Comparison of ENCODE assay signal across 9 cellular contexts in the genomic region with DNA sequence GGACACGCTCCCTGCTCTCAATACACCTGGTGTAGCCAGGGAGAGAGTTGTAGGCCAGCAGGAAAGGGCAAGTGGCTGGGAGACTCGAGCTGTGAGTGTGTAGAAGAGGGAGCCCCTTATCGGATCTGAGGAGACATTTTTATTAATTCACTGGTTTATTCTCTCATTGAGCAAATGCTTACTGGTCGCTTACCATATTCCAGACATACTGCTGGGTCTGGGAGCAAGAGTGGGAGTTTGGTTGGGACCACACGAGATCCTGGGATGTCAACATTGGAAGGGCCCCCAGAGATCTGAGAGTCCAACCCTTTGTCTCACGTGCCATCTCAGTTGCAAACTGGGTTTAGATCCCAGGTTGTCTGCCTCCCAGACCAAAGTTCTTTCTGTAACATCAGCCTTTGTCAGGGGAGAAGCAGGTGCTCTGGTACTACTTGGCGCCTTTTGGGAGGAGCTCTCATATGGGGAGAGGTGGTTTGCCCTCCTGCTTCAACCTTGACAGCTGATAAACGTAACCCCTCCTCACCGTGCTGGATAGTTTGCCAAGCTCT. TPM values are rescaled to one million over a fixed set of nuclear protein-coding genes. Genes with fewer than 3 reads are reported as not detected.
A peak's percentile ranks its signal among the peaks of the same experiment; 100 is the strongest.
DNase-seq lines count a peak whose midpoint lies in the region; TF ChIP-seq lines count a peak whose summit lies in the region.
"Had no signal": no experiment of that assay in that cellular context is flagged by ENCODE, and none has a peak within 500 bp of the region (broad histone marks: within the 10 kb centered on the region; RNA-seq: fewer than 3 reads in every experiment).

No MANE protein-coding gene starts in this region.

- peaks cover 3 to 4% of the 10 kb centered on the region in 2 donors for H3K27me3 Mint-ChIP-seq in CD4-positive, alpha-beta memory T cell
- H3K27me3 Mint-ChIP-seq in dendritic cell treated with granulocyte-macrophage colony-stimulating factor and Interleukin-4, amounts not matched to agents 40 ng/mL and 50 ng/mL, for 4 days: peaks cover 11% of the 10 kb centered on the region
- H3K27me3 Mint-ChIP-seq in nephron progenitor cell (ENCODE audit: low read depth, poor library complexity): peaks cover 11% of the 10 kb centered on the region

- H3K9me2 ChIP-seq in Loucy (replicated peaks; ENCODE audit: low read depth, low read length): no peaks in the 10 kb centered on the region

- peaks cover 55% of the 10 kb centered on the region for H3K79me2 ChIP-seq in Loucy (ENCODE audit: insufficient read depth, low read length)

- peaks cover 5% of the 10 kb centered on the region for H3K27me3 ChIP-seq in CD4-positive, alpha-beta memory T cell (ENCODE audit: insufficient read depth, low read length)
- no peaks in the 10 kb centered on the region for H3K27me3 ChIP-seq in Loucy (ENCODE audit: insufficient read depth, low read length, poor library complexity, severe bottlenecking)

- no peaks in the 10 kb centered on the region for H3K9me3 ChIP-seq in CD4-positive, alpha-beta memory T cell (ENCODE audit: control insufficient read depth in 1 of 2, low read length in 2 of 2)
- no peaks in the 10 kb centered on the region for H3K9me3 ChIP-seq in Loucy (ENCODE audit: insufficient read depth, low read depth, low read length)

- H2AFZ ChIP-seq in Loucy (ENCODE audit: low read length): peak overlapping the region; percentile 75

- peak overlapping the region; percentile 89 to 97 for H3K4me3 ChIP-seq in CD4-positive, alpha-beta memory T cell (ENCODE audit: low read length in 2 of 2)
- peak overlapping the region; percentile 97 for H3K4me3 ChIP-seq in Loucy (ENCODE audit: low read length, poor library complexity, severe bottlenecking)

- DNase-seq in CD4-positive, alpha-beta memory T cell: no peak
- DNase-seq in nephron progenitor cell (no peak), middle frontal gyrus (ENCODE audit: extremely low spot score, low spot score) (no peak), NCI-H1092 (lab: John Stamatoyannopoulos, UW) (no peak), GM13977 (ENCODE audit: low spot score) (no peak)
- DNase-seq in stimulated activated CD4-positive, alpha-beta T cell treated with anti-CD3 and anti-CD28 coated beads, Interleukin-4, amount 100 ng/mL, for 4 hours: no peak

- H3K4me1 Mint-ChIP-seq in CD4-positive, alpha-beta memory T cell: peaks cover 28 to 62% (median 46%) of the 10 kb centered on the region in 4 donors
- H3K4me1 Mint-ChIP-seq in dendritic cell treated with granulocyte-macrophage colony-stimulating factor and Interleukin-4, amounts not matched to agents 40 ng/mL and 50 ng/mL, for 4 days (ENCODE audit: low read depth): peaks cover 46% of the 10 kb centered on the region
- peaks cover 39% of the 10 kb centered on the region for H3K4me1 Mint-ChIP-seq in nephron progenitor cell

- POLR2A ChIA-PET in CD4-positive, alpha-beta memory T cell (lab: Charles Lee; ENCODE audit: partially characterized antibody): interaction anchor here (0.9 to 8.8 kb wide), 11 partner anchors 10 to 340 kb away, joined by 3 to 61 read pairs (median 4); partner anchors contain the start of genes MAP3K6 and SYTL1

- intact Hi-C loops in CD4-positive, alpha-beta memory T cell (cut with micrococcal nuclease): loop anchor here (1.0 to 2.0 kb wide), 4 partner anchors 20 to 450 kb away; partner anchors contain the start of genes SLC9A1, STX12, SYTL1 and WDTC1
- intact Hi-C loops in dendritic cell treated with granulocyte-macrophage colony-stimulating factor and Interleukin-4, amounts not matched to agents 40 ng/mL and 50 ng/mL, for 4 days (cut with micrococcal nuclease): no loop called here

- peaks cover 18% of the 10 kb centered on the region for H3K36me3 ChIP-seq in CD4-positive, alpha-beta memory T cell (ENCODE audit: insufficient read depth, low read length)
- peaks cover 7% of the 10 kb centered on the region; the same call in 1 of the 2 replicates for H3K36me3 ChIP-seq in Loucy (ENCODE audit: insufficient read depth, low read length)

- H4K20me1 ChIP-seq in Loucy (ENCODE audit: insufficient read depth, low read length, poor library complexity, severe bottlenecking): peaks cover 13% of the 10 kb centered on the region

- H3K27ac Mint-ChIP-seq in CD4-positive, alpha-beta memory T cell: peak overlapping the region; percentile 95 to 98 (median 96)
- peak overlapping the region; percentile 94 for H3K27ac Mint-ChIP-seq in dendritic cell treated with granulocyte-macrophage colony-stimulating factor and Interleukin-4, amounts not matched to agents 40 ng/mL and 50 ng/mL, for 4 days
- peak overlapping the region; percentile 97 for H3K27ac Mint-ChIP-seq in nephron progenitor cell

- in situ Hi-C loops in GM13977 (cut with MboI; ENCODE audit: low pct_unique_long_range_greater_than_20kb, low sequenced_read_pairs, unreplicated experiment): no loop called here

- peaks cover 8 to 45% of the 10 kb centered on the region in 2 donors for H3K36me3 Mint-ChIP-seq in CD4-positive, alpha-beta memory T cell
- H3K36me3 Mint-ChIP-seq in dendritic cell treated with granulocyte-macrophage colony-stimulating factor and Interleukin-4, amounts not matched to agents 40 ng/mL and 50 ng/mL, for 4 days (ENCODE audit: low read depth): peaks cover 37% of the 10 kb centered on the region
- H3K36me3 Mint-ChIP-seq in nephron progenitor cell (ENCODE audit: low read depth): peaks cover 17% of the 10 kb centered on the region

- no peaks in the 10 kb centered on the region for H3F3A ChIP-seq in Loucy (ENCODE audit: low read depth)

- peak overlapping the region; percentile 96 for H3K9ac ChIP-seq in Loucy (ENCODE audit: low read depth, low read length, poor library complexity, severe bottlenecking)

- H3K4me2 ChIP-seq in Loucy (ENCODE audit: low read depth, low read length, poor library complexity, severe bottlenecking): peak overlapping the region; percentile 98

- peaks cover 0 to 2% (median 0%) of the 10 kb centered on the region in 8 donors for H3K9me3 Mint-ChIP-seq in CD4-positive, alpha-beta memory T cell
- no peaks in the 10 kb centered on the region for H3K9me3 Mint-ChIP-seq in dendritic cell treated with granulocyte-macrophage colony-stimulating factor and Interleukin-4, amounts not matched to agents 40 ng/mL and 50 ng/mL, for 4 days
- H3K9me3 Mint-ChIP-seq in nephron progenitor cell: no peaks in the 10 kb centered on the region

- TF ChIP-seq CTCF in Loucy (conservative IDR thresholded peaks at IDR 0.05; ENCODE audit: low read length) (no peak), nephron progenitor cell (IDR thresholded peaks at IDR 0.05) (no peak), GM13977 (IDR thresholded peaks at IDR 0.05; ENCODE audit: extremely low read depth, insufficient read depth, missing control alignments) (no peak)

- H3K4me3 Mint-ChIP-seq in CD4-positive, alpha-beta memory T cell: peak overlapping the region; percentile 95 to 99 (median 98)
- H3K4me3 Mint-ChIP-seq in dendritic cell treated with granulocyte-macrophage colony-stimulating factor and Interleukin-4, amounts not matched to agents 40 ng/mL and 50 ng/mL, for 4 days: peak overlapping the region; percentile 92
- peak overlapping the region; percentile 97 for H3K4me3 Mint-ChIP-seq in nephron progenitor cell

- peak overlapping the region; percentile 95 for H3K27ac ChIP-seq in CD4-positive, alpha-beta memory T cell (ENCODE audit: low read depth, low read length)

- CTCF ChIA-PET in CD4-positive, alpha-beta memory T cell (lab: Charles Lee; ENCODE audit: partially characterized antibody): interaction anchor here (0.5 to 2.9 kb wide), 9 partner anchors 10 to 277 kb away, joined by 3 to 29 read pairs (median 7); partner anchors contain the start of gene MAP3K6

- peaks cover 56% of the 10 kb centered on the region for H3K4me1 ChIP-seq in CD4-positive, alpha-beta memory T cell (ENCODE audit: insufficient read depth, low read length)
- peaks cover 31% of the 10 kb centered on the region for H3K4me1 ChIP-seq in Loucy (ENCODE audit: insufficient read depth, low read length, poor library complexity, severe bottlenecking)

RNA-seq across cellular contexts. Expression of gene TMEM222, which starts 0.7 kb away (rescaled TPM):
- 10 to 100 TPM; 44.4 to 45.4 TPM for total RNA-seq in CD4-positive, alpha-beta memory T cell
- 10 to 100 TPM; 55.4 to 80.9 TPM for polyA plus RNA-seq in CD4-positive, alpha-beta memory T cell

RNA-seq across cellular contexts. Expression of gene SYTL1, which starts 19.2 kb away (rescaled TPM):
- total RNA-seq in CD4-positive, alpha-beta memory T cell: 100 to 1,000 TPM; 146 to 158 TPM
- polyA plus RNA-seq in CD4-positive, alpha-beta memory T cell: 100 to 1,000 TPM in 1 of 2 donors, 10 to 100 TPM in 1; 99.7 to 141 TPM

RNA-seq across cellular contexts. Expression of gene MAP3K6, which starts 44.1 kb away (rescaled TPM):
- total RNA-seq in CD4-positive, alpha-beta memory T cell: 10 to 100 TPM in 1 of 2 experiments, 1 to 10 TPM in 1; 8.8 to 11.7 TPM
- polyA plus RNA-seq in CD4-positive, alpha-beta memory T cell: 1 to 10 TPM; 4.5 to 8.1 TPM

RNA-seq across cellular contexts. Expression of gene FCN3, which starts 52.0 kb away (rescaled TPM):
- total RNA-seq in CD4-positive, alpha-beta memory T cell: not detected
- not detected for polyA plus RNA-seq in CD4-positive, alpha-beta memory T cell
- total RNA-seq: renal cortical epithelial cell had no signal
